In the genomic region with DNA sequence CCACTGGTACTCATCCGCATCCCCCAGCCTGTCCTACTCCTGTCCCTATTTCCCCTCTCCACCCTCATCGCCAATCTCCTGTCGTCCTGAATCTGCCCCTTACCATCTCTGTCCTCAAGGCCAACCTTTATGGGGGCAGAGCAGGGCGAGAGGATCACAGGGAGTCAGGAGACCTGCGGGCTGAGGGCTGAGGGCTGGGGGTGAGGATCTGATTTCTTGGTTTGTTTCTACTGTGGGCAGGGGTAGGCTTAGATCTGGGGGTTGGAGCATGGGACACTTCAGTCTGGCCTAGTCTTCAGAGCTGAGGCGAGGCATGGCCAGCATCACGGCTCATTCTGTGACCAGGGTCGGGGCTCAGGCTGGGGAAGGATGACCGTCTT, we compare ENCODE assay signal across 1 cellular context.
A peak's percentile ranks its signal among the peaks of the same experiment; 100 is the strongest.
TF ChIP-seq lines count a peak whose summit lies in the region.

No MANE protein-coding gene starts in this region.

TF ChIP-seq in HEK293, 187 proteins besides CTCF, POLR2A, EP300 and RAD21 (continued from another document):
- TF ChIP-seq TRIM28 (IDR thresholded peaks at IDR 0.05; ENCODE audit: borderline replicate concordance, low read length) (no peak), TCF7L2 (IDR thresholded peaks at IDR 0.05; ENCODE audit: borderline replicate concordance, low read depth, low read length) (no peak), ZNF398 (tag by site-specific recombination; IDR thresholded peaks at IDR 0.05) (0 out of 2 replicates have a peak, but pooled peaks have one; percentile 1), ZNF221 (tag by site-specific recombination; IDR thresholded peaks at IDR 0.05; ENCODE audit: borderline replicate concordance) (no peak), GLI2 (tag by site-specific recombination; IDR thresholded peaks at IDR 0.05; ENCODE audit: borderline replicate concordance, low read depth) (no peak), ZNF366 (tag by site-specific recombination; conservative IDR thresholded peaks at IDR 0.05) (no peak)
- TF ChIP-seq, protein P1, sequence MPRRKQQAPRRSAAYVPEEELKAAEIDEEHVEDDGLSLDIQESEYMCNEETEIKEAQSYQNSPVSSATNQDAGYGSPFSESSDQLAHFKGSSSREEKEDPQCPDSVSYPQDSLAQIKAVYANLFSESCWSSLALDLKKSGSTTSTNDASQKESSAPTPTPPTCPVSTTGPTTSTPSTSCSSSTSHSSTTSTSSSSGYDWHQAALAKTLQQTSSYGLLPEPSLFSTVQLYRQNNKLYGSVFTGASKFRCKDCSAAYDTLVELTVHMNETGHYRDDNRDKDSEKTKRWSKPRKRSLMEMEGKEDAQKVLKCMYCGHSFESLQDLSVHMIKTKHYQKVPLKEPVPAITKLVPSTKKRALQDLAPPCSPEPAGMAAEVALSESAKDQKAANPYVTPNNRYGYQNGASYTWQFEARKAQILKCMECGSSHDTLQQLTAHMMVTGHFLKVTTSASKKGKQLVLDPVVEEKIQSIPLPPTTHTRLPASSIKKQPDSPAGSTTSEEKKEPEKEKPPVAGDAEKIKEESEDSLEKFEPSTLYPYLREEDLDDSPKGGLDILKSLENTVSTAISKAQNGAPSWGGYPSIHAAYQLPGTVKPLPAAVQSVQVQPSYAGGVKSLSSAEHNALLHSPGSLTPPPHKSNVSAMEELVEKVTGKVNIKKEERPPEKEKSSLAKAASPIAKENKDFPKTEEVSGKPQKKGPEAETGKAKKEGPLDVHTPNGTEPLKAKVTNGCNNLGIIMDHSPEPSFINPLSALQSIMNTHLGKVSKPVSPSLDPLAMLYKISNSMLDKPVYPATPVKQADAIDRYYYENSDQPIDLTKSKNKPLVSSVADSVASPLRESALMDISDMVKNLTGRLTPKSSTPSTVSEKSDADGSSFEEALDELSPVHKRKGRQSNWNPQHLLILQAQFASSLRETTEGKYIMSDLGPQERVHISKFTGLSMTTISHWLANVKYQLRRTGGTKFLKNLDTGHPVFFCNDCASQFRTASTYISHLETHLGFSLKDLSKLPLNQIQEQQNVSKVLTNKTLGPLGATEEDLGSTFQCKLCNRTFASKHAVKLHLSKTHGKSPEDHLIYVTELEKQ (tag by site-specific recombination; IDR thresholded peaks at IDR 0.05; ENCODE audit: borderline replicate concordance) = no peak
- TF ChIP-seq, protein P2, sequence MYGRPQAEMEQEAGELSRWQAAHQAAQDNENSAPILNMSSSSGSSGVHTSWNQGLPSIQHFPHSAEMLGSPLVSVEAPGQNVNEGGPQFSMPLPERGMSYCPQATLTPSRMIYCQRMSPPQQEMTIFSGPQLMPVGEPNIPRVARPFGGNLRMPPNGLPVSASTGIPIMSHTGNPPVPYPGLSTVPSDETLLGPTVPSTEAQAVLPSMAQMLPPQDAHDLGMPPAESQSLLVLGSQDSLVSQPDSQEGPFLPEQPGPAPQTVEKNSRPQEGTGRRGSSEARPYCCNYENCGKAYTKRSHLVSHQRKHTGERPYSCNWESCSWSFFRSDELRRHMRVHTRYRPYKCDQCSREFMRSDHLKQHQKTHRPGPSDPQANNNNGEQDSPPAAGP (tag by site-specific recombination; IDR thresholded peaks at IDR 0.05) = no peak
- TF ChIP-seq, protein P3, sequence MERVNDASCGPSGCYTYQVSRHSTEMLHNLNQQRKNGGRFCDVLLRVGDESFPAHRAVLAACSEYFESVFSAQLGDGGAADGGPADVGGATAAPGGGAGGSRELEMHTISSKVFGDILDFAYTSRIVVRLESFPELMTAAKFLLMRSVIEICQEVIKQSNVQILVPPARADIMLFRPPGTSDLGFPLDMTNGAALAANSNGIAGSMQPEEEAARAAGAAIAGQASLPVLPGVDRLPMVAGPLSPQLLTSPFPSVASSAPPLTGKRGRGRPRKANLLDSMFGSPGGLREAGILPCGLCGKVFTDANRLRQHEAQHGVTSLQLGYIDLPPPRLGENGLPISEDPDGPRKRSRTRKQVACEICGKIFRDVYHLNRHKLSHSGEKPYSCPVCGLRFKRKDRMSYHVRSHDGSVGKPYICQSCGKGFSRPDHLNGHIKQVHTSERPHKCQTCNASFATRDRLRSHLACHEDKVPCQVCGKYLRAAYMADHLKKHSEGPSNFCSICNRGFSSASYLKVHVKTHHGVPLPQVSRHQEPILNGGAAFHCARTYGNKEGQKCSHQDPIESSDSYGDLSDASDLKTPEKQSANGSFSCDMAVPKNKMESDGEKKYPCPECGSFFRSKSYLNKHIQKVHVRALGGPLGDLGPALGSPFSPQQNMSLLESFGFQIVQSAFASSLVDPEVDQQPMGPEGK (tag by site-specific recombination; IDR thresholded peaks at IDR 0.05) = 0 out of 2 replicates have a peak, but pooled peaks have one; percentile 39
